ENCODE assay signal across 8 cellular contexts in the genomic region with DNA sequence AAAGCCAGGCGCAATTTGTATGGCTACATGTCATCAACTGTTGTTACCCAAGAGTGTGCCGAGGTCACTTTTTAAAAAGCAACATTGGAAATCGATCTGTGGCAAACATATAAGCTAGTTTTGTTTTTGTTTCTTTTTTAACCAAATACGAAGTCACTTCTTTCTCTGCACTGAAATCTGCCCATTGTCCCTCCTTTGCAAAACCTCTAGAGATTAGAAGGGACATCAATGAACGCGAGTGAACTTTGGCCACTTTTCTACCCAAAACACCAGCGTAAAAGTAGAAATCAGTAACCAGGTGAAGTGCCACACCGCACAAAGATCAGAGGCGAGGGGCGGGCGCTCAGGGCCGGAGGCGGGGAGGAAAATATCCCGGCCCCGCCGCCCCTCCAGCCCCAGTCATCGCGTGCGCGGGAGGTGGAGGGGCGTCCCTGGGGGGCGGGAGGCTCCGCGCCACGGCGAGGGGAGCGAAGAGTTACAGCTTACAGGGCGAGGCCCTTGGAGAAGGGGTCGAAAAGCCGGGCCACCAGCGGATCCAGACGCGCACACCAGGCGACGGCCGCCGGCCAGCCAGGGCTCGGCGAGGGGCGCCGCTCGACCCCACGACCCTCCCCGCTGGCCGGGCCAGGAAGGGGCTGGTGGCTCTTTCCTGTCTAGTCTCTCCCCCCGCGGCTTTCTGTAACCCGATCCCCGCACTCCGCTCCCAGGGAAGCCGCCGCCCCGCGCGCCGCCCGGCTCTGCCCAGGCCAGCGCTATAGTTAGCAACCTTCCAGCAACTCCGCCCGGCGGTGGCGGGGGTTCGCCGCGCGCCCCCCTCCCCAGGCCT. TPM values are rescaled to one million over a fixed set of nuclear protein-coding genes. Genes with fewer than 3 reads are reported as not detected.
A peak's percentile ranks its signal among the peaks of the same experiment; 100 is the strongest.
DNase-seq lines count a peak whose midpoint lies in the region; ATAC-seq, FAIRE-seq and TF ChIP-seq lines count a peak whose summit lies in the region.

No MANE protein-coding gene starts in this region.

- TF ChIP-seq RAD21 in liver (IDR thresholded peaks at IDR 0.05), result peak; percentile 56 to 64

- H3K36me3 ChIP-seq in liver (ENCODE audit: control insufficient read depth in 4 of 4, insufficient read depth in 3 of 4, low read depth in 1 of 4, low read length in 3 of 4), result no peaks in the 10 kb centered on the region

- peaks cover 37% of the 10 kb centered on the region for H3K4me1 Mint-ChIP-seq in activated CD4-positive, alpha-beta T cell treated with anti-CD3 and anti-CD28 coated beads, Interleukin-2, amount 10 ng/mL, durations not matched to agents 24 days and 14 days

- peak overlapping the region; percentile 94 for H3K4me3 Mint-ChIP-seq in activated CD4-positive, alpha-beta T cell treated with anti-CD3 and anti-CD28 coated beads, Interleukin-2, amount 10 ng/mL, durations not matched to agents 24 days and 14 days

- TF ChIP-seq POLR2A in GM12892 (IDR thresholded peaks at IDR 0.05; ENCODE audit: low read depth, low read length), result no peak

- FAIRE-seq in GM12892 (lab: Jason Lieb, UNC), result no peak

- no peak for TF ChIP-seq CTCF in liver (IDR thresholded peaks at IDR 0.05; ENCODE audit: low read depth, low read length, missing input control)

- peak overlapping the region; percentile 90 for H3K27ac Mint-ChIP-seq in activated CD4-positive, alpha-beta T cell treated with anti-CD3 and anti-CD28 coated beads, Interleukin-2, amount 10 ng/mL, durations not matched to agents 24 days and 14 days

- H3K36me3 Mint-ChIP-seq in activated CD4-positive, alpha-beta T cell treated with anti-CD3 and anti-CD28 coated beads, Interleukin-2, amount 10 ng/mL, durations not matched to agents 24 days and 14 days (ENCODE audit: low read depth), result peaks cover 1% of the 10 kb centered on the region

- no peaks in the 10 kb centered on the region for H3K27me3 ChIP-seq in liver (ENCODE audit: control insufficient read depth in 4 of 4, insufficient read depth in 4 of 4, low read length in 3 of 4)

- peak; percentile 58 for DNase-seq in NCI-H1105 (lab: John Stamatoyannopoulos, UW)
- DNase-seq in activated CD4-positive, alpha-beta T cell treated with anti-CD3 and anti-CD28 coated beads, Interleukin-2, amount 10 ng/mL, durations not matched to agents 24 days and 14 days, result peak; percentile 90
- DNase-seq in dedifferentiated amniotic fluid mesenchymal stem cell (ENCODE audit: extremely low spot score), result peak; percentile 59
- DNase-seq in stimulated activated CD4-positive, alpha-beta T cell treated with anti-CD3 and anti-CD28 coated beads, TNF-alpha, amount 100 ng/mL, for 4 hours (ENCODE audit: low read depth in 3 of 3), result peak; percentile 22 to 51 (median 34)
- no peak for DNase-seq in NOMO-1 treated with DMSO at 0.1 percent for 48 hours (lab: John Stamatoyannopoulos, UW; ENCODE audit: unreplicated experiment)
- DNase-seq in GM12892 (ENCODE audit: insufficient read length), result no peak

- H3K27me3 Mint-ChIP-seq in activated CD4-positive, alpha-beta T cell treated with anti-CD3 and anti-CD28 coated beads, Interleukin-2, amount 10 ng/mL, durations not matched to agents 24 days and 14 days, result peaks cover 11% of the 10 kb centered on the region

- H3K9ac ChIP-seq in liver (ENCODE audit: low read depth in 1 of 2, low read length in 2 of 2), result peak overlapping the region; percentile 75 to 86

- no peaks in the 10 kb centered on the region for H3K9me3 Mint-ChIP-seq in activated CD4-positive, alpha-beta T cell treated with anti-CD3 and anti-CD28 coated beads, Interleukin-2, amount 10 ng/mL, durations not matched to agents 24 days and 14 days

- peak; percentile 17 for ATAC-seq in GM19351 (IDR thresholded peaks at IDR 0.05; ENCODE audit: unreplicated experiment)

- H3K9me3 ChIP-seq in liver (ENCODE audit: control insufficient read depth in 4 of 4, low read length in 3 of 4), result no peaks in the 10 kb centered on the region

- peaks cover 4 to 19% (median 10%) of the 10 kb centered on the region in 4 donors for H3K4me1 ChIP-seq in liver (ENCODE audit: control insufficient read depth in 4 of 4, insufficient read depth in 4 of 4, low read length in 3 of 4)

- peak overlapping the region; percentile 68 to 99 (median 74) for H3K4me3 ChIP-seq in liver (ENCODE audit: low read depth in 1 of 3, low read length in 3 of 3)

- peak overlapping the region; percentile 92 to 94 for H3K27ac ChIP-seq in liver (ENCODE audit: low read depth in 1 of 2, low read length in 2 of 2)

- WGBS in liver, result 1% methylated on average over 66 of the region's 66 CpGs

- intact Hi-C loops in activated CD4-positive, alpha-beta T cell treated with anti-CD3 and anti-CD28 coated beads, Interleukin-2, amount 10 ng/mL, durations not matched to agents 24 days and 14 days (cut with micrococcal nuclease), result loop anchor here (1.0 to 10.0 kb wide), 9 partner anchors 7 to 672 kb away; a partner anchor contains a TSS

TF ChIP-seq in liver, 16 proteins besides CTCF, POLR2A, EP300 and RAD21:
- TF ChIP-seq RXRA (IDR thresholded peaks at IDR 0.05), result peak; percentile 92 to 95
- peak; percentile 62 to 75 for TF ChIP-seq JUND (IDR thresholded peaks at IDR 0.05)
- TF ChIP-seq, protein P1, sequence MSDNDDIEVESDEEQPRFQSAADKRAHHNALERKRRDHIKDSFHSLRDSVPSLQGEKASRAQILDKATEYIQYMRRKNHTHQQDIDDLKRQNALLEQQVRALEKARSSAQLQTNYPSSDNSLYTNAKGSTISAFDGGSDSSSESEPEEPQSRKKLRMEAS (IDR thresholded peaks at IDR 0.05), result peak; percentile 55
- TF ChIP-seq, protein P2, sequence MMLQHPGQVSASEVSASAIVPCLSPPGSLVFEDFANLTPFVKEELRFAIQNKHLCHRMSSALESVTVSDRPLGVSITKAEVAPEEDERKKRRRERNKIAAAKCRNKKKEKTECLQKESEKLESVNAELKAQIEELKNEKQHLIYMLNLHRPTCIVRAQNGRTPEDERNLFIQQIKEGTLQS (IDR thresholded peaks at IDR 0.05), result peak; percentile 66
- peak; percentile 97 for TF ChIP-seq SP1 (IDR thresholded peaks at IDR 0.05)
- TF ChIP-seq FOXA1 (IDR thresholded peaks at IDR 0.05), result no peak
- peak; percentile 89 to 91 for TF ChIP-seq HNF4A (conservative IDR thresholded peaks at IDR 0.05)
- no peak for TF ChIP-seq EGR1 (IDR thresholded peaks at IDR 0.05; ENCODE audit: low read depth in 2 of 2)
- peak; percentile 70 for TF ChIP-seq YY1 (IDR thresholded peaks at IDR 0.05)
- TF ChIP-seq GABPA (IDR thresholded peaks at IDR 0.05 in 1 of 2, conservative IDR thresholded peaks at IDR 0.05 in 1 of 2), result peak in 1 of 2 donors; percentile 33
- peak; percentile 50 for TF ChIP-seq HNF4G (IDR thresholded peaks at IDR 0.05)
- TF ChIP-seq, protein P3, sequence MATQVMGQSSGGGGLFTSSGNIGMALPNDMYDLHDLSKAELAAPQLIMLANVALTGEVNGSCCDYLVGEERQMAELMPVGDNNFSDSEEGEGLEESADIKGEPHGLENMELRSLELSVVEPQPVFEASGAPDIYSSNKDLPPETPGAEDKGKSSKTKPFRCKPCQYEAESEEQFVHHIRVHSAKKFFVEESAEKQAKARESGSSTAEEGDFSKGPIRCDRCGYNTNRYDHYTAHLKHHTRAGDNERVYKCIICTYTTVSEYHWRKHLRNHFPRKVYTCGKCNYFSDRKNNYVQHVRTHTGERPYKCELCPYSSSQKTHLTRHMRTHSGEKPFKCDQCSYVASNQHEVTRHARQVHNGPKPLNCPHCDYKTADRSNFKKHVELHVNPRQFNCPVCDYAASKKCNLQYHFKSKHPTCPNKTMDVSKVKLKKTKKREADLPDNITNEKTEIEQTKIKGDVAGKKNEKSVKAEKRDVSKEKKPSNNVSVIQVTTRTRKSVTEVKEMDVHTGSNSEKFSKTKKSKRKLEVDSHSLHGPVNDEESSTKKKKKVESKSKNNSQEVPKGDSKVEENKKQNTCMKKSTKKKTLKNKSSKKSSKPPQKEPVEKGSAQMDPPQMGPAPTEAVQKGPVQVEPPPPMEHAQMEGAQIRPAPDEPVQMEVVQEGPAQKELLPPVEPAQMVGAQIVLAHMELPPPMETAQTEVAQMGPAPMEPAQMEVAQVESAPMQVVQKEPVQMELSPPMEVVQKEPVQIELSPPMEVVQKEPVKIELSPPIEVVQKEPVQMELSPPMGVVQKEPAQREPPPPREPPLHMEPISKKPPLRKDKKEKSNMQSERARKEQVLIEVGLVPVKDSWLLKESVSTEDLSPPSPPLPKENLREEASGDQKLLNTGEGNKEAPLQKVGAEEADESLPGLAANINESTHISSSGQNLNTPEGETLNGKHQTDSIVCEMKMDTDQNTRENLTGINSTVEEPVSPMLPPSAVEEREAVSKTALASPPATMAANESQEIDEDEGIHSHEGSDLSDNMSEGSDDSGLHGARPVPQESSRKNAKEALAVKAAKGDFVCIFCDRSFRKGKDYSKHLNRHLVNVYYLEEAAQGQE (IDR thresholded peaks at IDR 0.05), result peak; percentile 84
- TF ChIP-seq NR2F2 (IDR thresholded peaks at IDR 0.05), result no peak
- TF ChIP-seq, protein P4, sequence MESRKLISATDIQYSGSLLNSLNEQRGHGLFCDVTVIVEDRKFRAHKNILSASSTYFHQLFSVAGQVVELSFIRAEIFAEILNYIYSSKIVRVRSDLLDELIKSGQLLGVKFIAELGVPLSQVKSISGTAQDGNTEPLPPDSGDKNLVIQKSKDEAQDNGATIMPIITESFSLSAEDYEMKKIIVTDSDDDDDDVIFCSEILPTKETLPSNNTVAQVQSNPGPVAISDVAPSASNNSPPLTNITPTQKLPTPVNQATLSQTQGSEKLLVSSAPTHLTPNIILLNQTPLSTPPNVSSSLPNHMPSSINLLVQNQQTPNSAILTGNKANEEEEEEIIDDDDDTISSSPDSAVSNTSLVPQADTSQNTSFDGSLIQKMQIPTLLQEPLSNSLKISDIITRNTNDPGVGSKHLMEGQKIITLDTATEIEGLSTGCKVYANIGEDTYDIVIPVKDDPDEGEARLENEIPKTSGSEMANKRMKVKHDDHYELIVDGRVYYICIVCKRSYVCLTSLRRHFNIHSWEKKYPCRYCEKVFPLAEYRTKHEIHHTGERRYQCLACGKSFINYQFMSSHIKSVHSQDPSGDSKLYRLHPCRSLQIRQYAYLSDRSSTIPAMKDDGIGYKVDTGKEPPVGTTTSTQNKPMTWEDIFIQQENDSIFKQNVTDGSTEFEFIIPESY (IDR thresholded peaks at IDR 0.05), result peak; percentile 82
- peak; percentile 66 for TF ChIP-seq TAF1 (conservative IDR thresholded peaks at IDR 0.05)
- peak; percentile 40 for TF ChIP-seq FOXA2 (IDR thresholded peaks at IDR 0.05)
TF ChIP-seq in liver: peak in this region for 13.

RNA-seq across cellular contexts. Expression of a gene that starts 1.0 kb away (rescaled TPM):
- total RNA-seq in activated CD4-positive, alpha-beta T cell treated with anti-CD3 and anti-CD28 coated beads, Interleukin-2, amount 10 ng/mL, durations not matched to agents 24 days and 14 days, result 34.0 and 35.2 TPM in 2 replicates
- total RNA-seq in liver, result 10 to 100 TPM; 17.1 to 23.5 TPM
- polyA plus RNA-seq in liver, result 10 to 100 TPM in 1 of 2 donors, 1 to 10 TPM in 1; 7.9 to 13.9 TPM
- polyA plus RNA-seq in GM12892 (2012; ENCODE audit: missing spikeins), result 0.30 TPM

Comparison
In these comparisons a context has a peak if more than half of its experiments do, and no peak if none do; other contexts are left out.
1. DNase-seq: peak in NCI-H1105 (single experiment), activated CD4-positive, alpha-beta T cell treated with anti-CD3 and anti-CD28 coated beads, Interleukin-2, amount 10 ng/mL, durations not matched to agents 24 days and 14 days (single experiment), dedifferentiated amniotic fluid mesenchymal stem cell (single experiment) and stimulated activated CD4-positive, alpha-beta T cell treated with anti-CD3 and anti-CD28 coated beads, TNF-alpha, amount 100 ng/mL, for 4 hours (3 of 3); none in NOMO-1 treated with DMSO at 0.1 percent for 48 hours (single experiment) and GM12892 (single experiment).